In the genomic region with DNA sequence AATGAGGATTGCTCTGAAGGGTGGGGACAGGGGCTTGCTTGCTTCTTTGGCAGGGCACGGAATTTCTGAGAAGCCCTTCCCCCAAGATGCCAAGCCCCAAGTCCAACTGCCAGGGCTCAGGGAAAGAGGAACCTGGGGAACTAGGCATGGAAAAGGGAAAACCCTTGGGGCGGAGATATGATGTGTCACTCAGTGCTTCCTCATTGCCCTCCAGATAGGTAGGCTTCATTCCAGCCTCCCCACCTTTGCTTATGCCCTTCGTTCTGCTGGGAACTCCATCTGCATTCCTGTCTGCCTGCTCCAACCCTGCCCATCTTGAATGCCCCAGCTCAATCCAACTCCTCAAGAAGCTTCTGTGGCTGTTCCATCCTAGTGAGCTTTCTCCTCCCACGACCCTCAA, we compare ENCODE assay signal across 18 cellular contexts.
DNase-seq lines count a peak whose midpoint lies in the region; ATAC-seq and TF ChIP-seq lines count a peak whose summit lies in the region.
"Had no signal": no experiment of that assay in that cellular context is flagged by ENCODE, and none has a peak within 500 bp of the region (broad histone marks: within the 10 kb centered on the region; RNA-seq: fewer than 3 reads in every experiment).

No MANE protein-coding gene starts in this region.

- intact Hi-C loops in Caco-2 (cut with micrococcal nuclease; ENCODE audit: unreplicated experiment): no loop called here

- H3K4ac ChIP-seq in neuronal stem cell (ENCODE audit: low read length): no peak overlapping the region

- H3K23ac ChIP-seq in neuronal stem cell (ENCODE audit: low read depth, low read length, poor library complexity): no peak overlapping the region

- H3K79me1 ChIP-seq in neuronal stem cell (ENCODE audit: low read depth, low read length): no peaks in the 10 kb centered on the region

- H3K27me3 ChIP-seq in Caco-2 (replicated peaks; ENCODE audit: control insufficient read depth, insufficient read depth, low read length) (no peaks in the 10 kb centered on the region), RWPE2 (ENCODE audit: insufficient read depth, poor library complexity, severe bottlenecking) (no peaks in the 10 kb centered on the region), hepatocyte (no peaks in the 10 kb centered on the region), neuronal stem cell (ENCODE audit: control insufficient read depth in 3 of 3, insufficient read depth in 3 of 3, low read depth in 1 of 3, low read length in 3 of 3) (peaks cover 0 to 48% (median 0%) of the 10 kb centered on the region in 3 experiments)
- H3K27me3 ChIP-seq: BLaER1, MG63, SJCRH30 had no signal

- peaks cover 86% of the 10 kb centered on the region for H3K4me1 ChIP-seq in Caco-2
- no peaks in the 10 kb centered on the region for H3K4me1 ChIP-seq in RWPE2 (ENCODE audit: insufficient read depth, poor library complexity, severe bottlenecking)
- H3K4me1 ChIP-seq in hepatocyte (ENCODE audit: insufficient read depth): peaks cover 56% of the 10 kb centered on the region
- peaks cover 3 to 34% of the 10 kb centered on the region in 2 donors for H3K4me1 ChIP-seq in neuronal stem cell (ENCODE audit: control insufficient read depth in 2 of 2, insufficient read depth in 1 of 2, low read depth in 1 of 2, low read length in 2 of 2)
- H3K4me1 ChIP-seq: SJCRH30 had no signal

- POLR2A ChIA-PET in Caco-2 (lab: Charles Lee): no interaction called here

- CTCF ChIA-PET in Caco-2 (lab: Charles Lee): interaction anchor here (1.0 kb wide), 1 partner anchor 61 kb away, joined by 3 read pairs; a partner anchor contains a TSS

- 71% methylated on average over 4 of the region's 4 CpGs for WGBS in hepatocyte (ENCODE audit: low lambda C conversion rate, missing lambda C conversion rate)
- no CpG with 5 or more reads among the region's 4 CpGs for WGBS in neuronal stem cell (ENCODE audit: extremely low coverage in 2 of 2, insufficient read length in 2 of 2, insufficient replicate concordance in 1 of 2), 2 donors

- H4K20me1 ChIP-seq in hepatocyte (ENCODE audit: insufficient read depth, poor library complexity, severe bottlenecking): no peaks in the 10 kb centered on the region
- H4K20me1 ChIP-seq: BLaER1 had no signal

- no peaks in the 10 kb centered on the region for H3K27me3 Mint-ChIP-seq in Caco-2 (ENCODE audit: insufficient read depth, unreplicated experiment)
- H3K27me3 Mint-ChIP-seq in activated T-cell treated with anti-CD3 and anti-CD28 coated beads, Interleukin-2, amount 50 U/mL, for 24 hours: no peaks in the 10 kb centered on the region

- H3K36me3 Mint-ChIP-seq in Caco-2 (ENCODE audit: insufficient read depth, unreplicated experiment): peaks cover 6% of the 10 kb centered on the region
- H3K36me3 Mint-ChIP-seq in activated T-cell treated with anti-CD3 and anti-CD28 coated beads, Interleukin-2, amount 50 U/mL, for 24 hours (ENCODE audit: low read depth): no peaks in the 10 kb centered on the region

- H2AFZ ChIP-seq in hepatocyte (no peak overlapping the region), neuronal stem cell (ENCODE audit: low read length) (no peak overlapping the region)

- H3K4me3 ChIP-seq in Caco-2 (ENCODE audit: low read depth, low read length) (no peak overlapping the region), RWPE2 (ENCODE audit: severe bottlenecking) (no peak overlapping the region), hepatocyte (no peak overlapping the region), neuronal stem cell (ENCODE audit: low read length in 2 of 2) (no peak overlapping the region)
- H3K4me3 ChIP-seq: BLaER1, MG63, SJCRH30 had no signal

- peak overlapping the region; percentile 39 for H3K27ac Mint-ChIP-seq in Caco-2 (ENCODE audit: unreplicated experiment)
- no peak overlapping the region for H3K27ac Mint-ChIP-seq in activated T-cell treated with anti-CD3 and anti-CD28 coated beads, Interleukin-2, amount 50 U/mL, for 24 hours

- H3K4me1 Mint-ChIP-seq in Caco-2 (ENCODE audit: low read depth, unreplicated experiment): peaks cover 46% of the 10 kb centered on the region
- no peaks in the 10 kb centered on the region for H3K4me1 Mint-ChIP-seq in activated T-cell treated with anti-CD3 and anti-CD28 coated beads, Interleukin-2, amount 50 U/mL, for 24 hours (ENCODE audit: low read depth)

- H3K79me2 ChIP-seq in hepatocyte: no peaks in the 10 kb centered on the region

- H3K4me2 ChIP-seq in hepatocyte: no peak overlapping the region
- H3K4me2 ChIP-seq in neuronal stem cell (ENCODE audit: insufficient read depth, low read length, poor library complexity, severe bottlenecking): no peak overlapping the region
- H3K4me2 ChIP-seq: BLaER1 had no signal

- peak overlapping the region; percentile 24 for H2BK15ac ChIP-seq in neuronal stem cell (ENCODE audit: low read length)

- no peak overlapping the region for H3K14ac ChIP-seq in neuronal stem cell (ENCODE audit: low read length)

- H3K4me3 Mint-ChIP-seq in Caco-2 (ENCODE audit: unreplicated experiment): no peak overlapping the region
- H3K4me3 Mint-ChIP-seq in activated T-cell treated with anti-CD3 and anti-CD28 coated beads, Interleukin-2, amount 50 U/mL, for 24 hours: no peak overlapping the region

- H3K9ac ChIP-seq in neuronal stem cell (ENCODE audit: low read depth, low read length, poor library complexity): no peak overlapping the region
- H3K9ac ChIP-seq: BLaER1 had no signal

- H3K36me3 ChIP-seq in Caco-2 (ENCODE audit: control insufficient read depth, insufficient read depth, low read length) (no peaks in the 10 kb centered on the region), RWPE2 (ENCODE audit: low read depth) (no peaks in the 10 kb centered on the region), hepatocyte (replicated peaks; ENCODE audit: insufficient read depth, low read depth) (no peaks in the 10 kb centered on the region), neuronal stem cell (replicated peaks in 1 of 2; ENCODE audit: control insufficient read depth in 2 of 2, insufficient read depth in 2 of 2, low read length in 2 of 2) (no peaks in the 10 kb centered on the region)
- H3K36me3 ChIP-seq: BLaER1, MG63, SJCRH30 had no signal

- TF ChIP-seq CTCF in Caco-2 (IDR thresholded peaks at IDR 0.05; ENCODE audit: insufficient read depth in 1 of 2, low read depth in 1 of 2, low read length in 1 of 2, severe bottlenecking in 1 of 2, unreplicated experiment in 1 of 2) (no peak), RWPE2 (IDR thresholded peaks at IDR 0.05; ENCODE audit: poor library complexity, severe bottlenecking) (no peak), hepatocyte (IDR thresholded peaks at IDR 0.05; ENCODE audit: poor library complexity) (no peak)

- H2BK120ac ChIP-seq in neuronal stem cell (ENCODE audit: low read depth, low read length): no peak overlapping the region

- no TSS peak for BruUV-seq in Caco-2 (replicated peaks; lab: Mats Ljungman, UMichigan)

- DNase-seq in Caco-2 (no peak), RWPE2 (ENCODE audit: low spot score) (no peak), hepatocyte (ENCODE audit: low spot score) (peak; percentile 68), neuronal stem cell (ENCODE audit: low spot score) (no peak), NOMO-1 treated with DMSO at 0.1 percent for 48 hours (lab: John Stamatoyannopoulos, UW; ENCODE audit: unreplicated experiment) (no peak), NCI-H1436 (lab: John Stamatoyannopoulos, UW) (no peak)
- DNase-seq in stimulated activated CD4-positive, alpha-beta T cell treated with anti-CD3 and anti-CD28 coated beads, Interleukin-4, amount 100 ng/mL, for 1 hour: no peak
- no peak for DNase-seq in activated T-cell treated with anti-CD3 and anti-CD28 coated beads, Interleukin-2, amount 50 U/mL, for 24 hours
- DNase-seq: DND-41, GOT3, MG63, NCI-H1092, NCI-H1694, NCI-H526 treated with DMSO at 0.1 percent for 48 hours, SJCRH30 had no signal

- H3K9me3 ChIP-seq in Caco-2 (no peaks in the 10 kb centered on the region), RWPE2 (ENCODE audit: severe bottlenecking) (no peaks in the 10 kb centered on the region), hepatocyte (ENCODE audit: low read depth) (no peaks in the 10 kb centered on the region), neuronal stem cell (replicated peaks in 1 of 2; ENCODE audit: control insufficient read depth in 2 of 2, insufficient read depth in 1 of 2, low read depth in 1 of 2, low read length in 2 of 2) (no peaks in the 10 kb centered on the region)
- H3K9me3 ChIP-seq: BLaER1, MG63, SJCRH30 had no signal

- H3K27ac ChIP-seq in RWPE2 (ENCODE audit: poor library complexity, severe bottlenecking) (no peak overlapping the region), hepatocyte (peak overlapping the region; percentile 93), neuronal stem cell (replicated peaks; ENCODE audit: low read length) (no peak overlapping the region)
- H3K27ac ChIP-seq: BLaER1, RWPE1, SJCRH30 had no signal

- H2AK5ac ChIP-seq in neuronal stem cell (ENCODE audit: low read depth, low read length): peak overlapping the region; percentile 36

- no peak overlapping the region for H4K91ac ChIP-seq in neuronal stem cell (ENCODE audit: low read depth, low read length, poor library complexity)

- no peak overlapping the region for H4K8ac ChIP-seq in neuronal stem cell (ENCODE audit: low read depth, low read length)

- no peak overlapping the region for H2BK12ac ChIP-seq in neuronal stem cell (ENCODE audit: low read length)

- peak overlapping the region; percentile 79 for H3K18ac ChIP-seq in neuronal stem cell (ENCODE audit: low read length)

- no peaks in the 10 kb centered on the region for H3K9me2 ChIP-seq in hepatocyte (replicated peaks; ENCODE audit: insufficient read depth)

- no peak overlapping the region for H2BK5ac ChIP-seq in neuronal stem cell (ENCODE audit: low read length)

- 0 out of 3 replicates have a peak, but pooled peaks have one; percentile 29 for ATAC-seq in RWPE2 (ENCODE audit: low read depth)
- ATAC-seq: HepG2 had no signal

- no peaks in the 10 kb centered on the region for H3K9me3 Mint-ChIP-seq in Caco-2 (ENCODE audit: unreplicated experiment)
- no peaks in the 10 kb centered on the region for H3K9me3 Mint-ChIP-seq in activated T-cell treated with anti-CD3 and anti-CD28 coated beads, Interleukin-2, amount 50 U/mL, for 24 hours
